In the genomic region with DNA sequence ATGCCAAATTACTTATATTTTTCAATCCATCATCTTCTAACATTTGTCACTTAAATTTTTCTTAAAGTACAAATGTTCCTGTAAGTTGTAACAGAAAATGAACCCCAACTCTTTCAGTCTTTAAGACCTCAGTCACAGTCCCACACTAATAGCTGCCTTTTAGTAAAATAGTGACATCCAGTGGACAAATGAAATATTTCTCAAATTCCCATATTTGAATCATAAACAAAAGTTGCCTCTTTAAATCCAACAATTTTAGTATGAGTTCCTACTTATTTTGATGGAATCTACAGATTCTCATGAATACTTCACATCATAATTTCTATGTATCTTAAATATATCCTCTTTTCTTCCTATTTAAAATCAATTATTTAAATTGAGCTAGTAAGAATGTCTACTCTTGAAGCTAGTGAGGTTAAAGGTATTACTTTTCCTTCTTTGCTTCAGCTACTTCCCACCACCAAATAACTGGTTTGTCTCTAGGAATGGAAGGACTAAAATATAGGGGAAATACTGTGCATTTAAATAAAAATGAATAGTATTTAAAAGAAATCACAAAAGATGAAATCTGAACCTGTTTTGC, we compare ENCODE assay signal across 1 cellular context.
TF ChIP-seq lines count a peak whose summit lies in the region.

No MANE protein-coding gene starts in this region.

TF ChIP-seq in GM12878, 131 proteins besides CTCF, POLR2A, EP300 and RAD21 (continued from another document):
- TF ChIP-seq, protein P1, sequence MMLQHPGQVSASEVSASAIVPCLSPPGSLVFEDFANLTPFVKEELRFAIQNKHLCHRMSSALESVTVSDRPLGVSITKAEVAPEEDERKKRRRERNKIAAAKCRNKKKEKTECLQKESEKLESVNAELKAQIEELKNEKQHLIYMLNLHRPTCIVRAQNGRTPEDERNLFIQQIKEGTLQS (IDR thresholded peaks at IDR 0.05; ENCODE audit: borderline replicate concordance, extremely low read depth, low read depth, low read length): no peak
- TF ChIP-seq STAT1 (conservative IDR thresholded peaks at IDR 0.05): no peak
- TF ChIP-seq, protein P2, sequence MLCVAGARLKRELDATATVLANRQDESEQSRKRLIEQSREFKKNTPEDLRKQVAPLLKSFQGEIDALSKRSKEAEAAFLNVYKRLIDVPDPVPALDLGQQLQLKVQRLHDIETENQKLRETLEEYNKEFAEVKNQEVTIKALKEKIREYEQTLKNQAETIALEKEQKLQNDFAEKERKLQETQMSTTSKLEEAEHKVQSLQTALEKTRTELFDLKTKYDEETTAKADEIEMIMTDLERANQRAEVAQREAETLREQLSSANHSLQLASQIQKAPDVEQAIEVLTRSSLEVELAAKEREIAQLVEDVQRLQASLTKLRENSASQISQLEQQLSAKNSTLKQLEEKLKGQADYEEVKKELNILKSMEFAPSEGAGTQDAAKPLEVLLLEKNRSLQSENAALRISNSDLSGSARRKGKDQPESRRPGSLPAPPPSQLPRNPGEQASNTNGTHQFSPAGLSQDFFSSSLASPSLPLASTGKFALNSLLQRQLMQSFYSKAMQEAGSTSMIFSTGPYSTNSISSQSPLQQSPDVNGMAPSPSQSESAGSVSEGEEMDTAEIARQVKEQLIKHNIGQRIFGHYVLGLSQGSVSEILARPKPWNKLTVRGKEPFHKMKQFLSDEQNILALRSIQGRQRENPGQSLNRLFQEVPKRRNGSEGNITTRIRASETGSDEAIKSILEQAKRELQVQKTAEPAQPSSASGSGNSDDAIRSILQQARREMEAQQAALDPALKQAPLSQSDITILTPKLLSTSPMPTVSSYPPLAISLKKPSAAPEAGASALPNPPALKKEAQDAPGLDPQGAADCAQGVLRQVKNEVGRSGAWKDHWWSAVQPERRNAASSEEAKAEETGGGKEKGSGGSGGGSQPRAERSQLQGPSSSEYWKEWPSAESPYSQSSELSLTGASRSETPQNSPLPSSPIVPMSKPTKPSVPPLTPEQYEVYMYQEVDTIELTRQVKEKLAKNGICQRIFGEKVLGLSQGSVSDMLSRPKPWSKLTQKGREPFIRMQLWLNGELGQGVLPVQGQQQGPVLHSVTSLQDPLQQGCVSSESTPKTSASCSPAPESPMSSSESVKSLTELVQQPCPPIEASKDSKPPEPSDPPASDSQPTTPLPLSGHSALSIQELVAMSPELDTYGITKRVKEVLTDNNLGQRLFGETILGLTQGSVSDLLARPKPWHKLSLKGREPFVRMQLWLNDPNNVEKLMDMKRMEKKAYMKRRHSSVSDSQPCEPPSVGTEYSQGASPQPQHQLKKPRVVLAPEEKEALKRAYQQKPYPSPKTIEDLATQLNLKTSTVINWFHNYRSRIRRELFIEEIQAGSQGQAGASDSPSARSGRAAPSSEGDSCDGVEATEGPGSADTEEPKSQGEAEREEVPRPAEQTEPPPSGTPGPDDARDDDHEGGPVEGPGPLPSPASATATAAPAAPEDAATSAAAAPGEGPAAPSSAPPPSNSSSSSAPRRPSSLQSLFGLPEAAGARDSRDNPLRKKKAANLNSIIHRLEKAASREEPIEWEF (IDR thresholded peaks at IDR 0.05; ENCODE audit: insufficient replicate concordance, low read depth, low read length): no peak
